20 cellular contexts compared by ENCODE assay signal in genomic region chr2:43055985-43056384, GRCh38.
DNase-seq lines count a peak whose midpoint lies in the region; ATAC-seq and TF ChIP-seq lines count a peak whose summit lies in the region.
"Had no signal": no experiment of that assay in that cellular context is flagged by ENCODE, and none has a peak within 500 bp of the region (broad histone marks: within the 10 kb centered on the region; RNA-seq: fewer than 3 reads in every experiment).

No MANE protein-coding gene starts in this region.

- peaks cover 17% of the 10 kb centered on the region for H3K4me1 ChIP-seq in IMR-90 (ENCODE audit: control insufficient read depth, insufficient read depth, low read length)

- no peak overlapping the region for H2BK120ac ChIP-seq in IMR-90 (ENCODE audit: low read depth, low read length)

- dilution Hi-C loops in IMR-90 (cut with HindIII; ENCODE audit: low sequenced_read_pairs, unreplicated experiment): no loop called here

- H2BK15ac ChIP-seq in IMR-90 (ENCODE audit: low read depth, low read length): no peak overlapping the region

- H3K79me1 ChIP-seq in IMR-90 (ENCODE audit: low read depth in 1 of 2, low read length in 2 of 2): no peaks in the 10 kb centered on the region

- in situ Hi-C loops in IMR-90 (cut with MboI; ENCODE audit: low sequenced_read_pairs): no loop called here

- no peaks in the 10 kb centered on the region for H4K20me1 ChIP-seq in IMR-90 (ENCODE audit: insufficient read depth, low read length)

- DNase-seq in IMR-90 (no peak), neural crest cell (ENCODE audit: low read depth, low spot score) (no peak), substantia nigra (lab: John Stamatoyannopoulos, UW) (no peak), SIG-M5 (lab: John Stamatoyannopoulos, UW) (no peak)
- no peak for DNase-seq in effector CD4-positive, alpha-beta T cell
- DNase-seq: ACHN, EL, GM23248, HCEC 1CT, Kasumi-1, MM.1S, NCI-H1092 treated with DMSO at 0.1 percent for 48 hours, NCI-H1694 treated with DMSO at 0.1 percent for 48 hours, NCI-H510A, NCI-H748 treated with DMSO at 0.1 percent for 48 hours, OCI-M1 had no signal

- H3K36me3 Mint-ChIP-seq in brain (no peaks in the 10 kb centered on the region), neural crest cell (ENCODE audit: low read depth) (no peaks in the 10 kb centered on the region)

- peaks cover 3% of the 10 kb centered on the region for H3K27me3 Mint-ChIP-seq in brain
- no peaks in the 10 kb centered on the region for H3K27me3 Mint-ChIP-seq in neural crest cell (ENCODE audit: low read depth)

- no peak overlapping the region for H2AFZ ChIP-seq in IMR-90 (replicated peaks; ENCODE audit: low read length, poor library complexity)
- H2AFZ ChIP-seq: GM23248 had no signal

- H3K27me3 ChIP-seq in IMR-90 (ENCODE audit: control insufficient read depth, insufficient read depth, low read length): no peaks in the 10 kb centered on the region; the same call in 1 of the 2 replicates

- no peaks in the 10 kb centered on the region for H3K36me3 ChIP-seq in IMR-90 (ENCODE audit: control insufficient read depth, insufficient read depth, low read length)

- no peak overlapping the region for H3K4me2 ChIP-seq in IMR-90 (ENCODE audit: low read depth, low read length)

- H3K4me3 Mint-ChIP-seq in brain (no peak overlapping the region), neural crest cell (no peak overlapping the region)

- H2BK20ac ChIP-seq in IMR-90 (ENCODE audit: low read depth, low read length): peak overlapping the region; percentile 12

- H3K9me3 ChIP-seq in IMR-90 (ENCODE audit: control insufficient read depth, insufficient read depth, low read length): no peaks in the 10 kb centered on the region

- no peak for TF ChIP-seq RAD21 in IMR-90 (IDR thresholded peaks at IDR 0.05; ENCODE audit: low read length)

- H3K4ac ChIP-seq in IMR-90 (ENCODE audit: low read depth, low read length): no peak overlapping the region; the same call in 1 of the 2 replicates

- POLR2A ChIA-PET in IMR-90 (lab: Charles Lee; ENCODE audit: unreplicated experiment): no interaction called here

- no TSS peak for BruUV-seq in IMR-90 (replicated peaks; lab: Mats Ljungman, UMichigan)

- H3K9me3 Mint-ChIP-seq in brain (peaks cover 4 to 12% (median 11%) of the 10 kb centered on the region in 5 experiments), neural crest cell (peaks cover 3% of the 10 kb centered on the region)

- H3K27ac Mint-ChIP-seq in brain (peak overlapping the region; percentile 26 to 82 (median 66)), neural crest cell (ENCODE audit: unreplicated experiment) (peak overlapping the region; percentile 27)

- H3K18ac ChIP-seq in IMR-90 (ENCODE audit: low read depth, low read length): no peak overlapping the region

- H2AK5ac ChIP-seq in IMR-90 (ENCODE audit: low read depth, low read length): peak overlapping the region; percentile 26

- no peak overlapping the region for H4K5ac ChIP-seq in IMR-90 (ENCODE audit: low read depth, low read length)

- ATAC-seq in IMR-90 (ENCODE audit: low read depth) (no peak), GM19452 (IDR thresholded peaks at IDR 0.05; ENCODE audit: unreplicated experiment) (no peak)
- ATAC-seq: GM12878 had no signal

- peak overlapping the region; percentile 32 for H2AK9ac ChIP-seq in IMR-90 (replicated peaks; ENCODE audit: low read depth, low read length, poor library complexity)

- H3K56ac ChIP-seq in IMR-90 (ENCODE audit: extremely low read depth, insufficient read depth, low read length): no peak overlapping the region

- TF ChIP-seq CTCF in IMR-90 (conservative IDR thresholded peaks at IDR 0.05; ENCODE audit: low read depth, low read length): no peak
- no peak for TF ChIP-seq CTCF in brain (conservative IDR thresholded peaks at IDR 0.05)
- TF ChIP-seq CTCF in neural crest cell (conservative IDR thresholded peaks at IDR 0.05): no peak

- TF ChIP-seq POLR2A in IMR-90 (IDR thresholded peaks at IDR 0.05; ENCODE audit: low read depth, low read length): no peak

- no peak overlapping the region for H3K4me3 ChIP-seq in IMR-90 (ENCODE audit: insufficient read depth, low read depth, low read length)
- H3K4me3 ChIP-seq: GM12878, GM23248 had no signal

- no peak overlapping the region for H3K14ac ChIP-seq in IMR-90 (replicated peaks; ENCODE audit: low read depth, low read length)

- no peak overlapping the region for H2BK5ac ChIP-seq in IMR-90 (ENCODE audit: low read depth, low read length, poor library complexity, severe bottlenecking)

- no peak overlapping the region for H3K27ac ChIP-seq in IMR-90 (ENCODE audit: insufficient read depth, low read length)
- peak overlapping the region; percentile 79 for H3K27ac ChIP-seq in substantia nigra (ENCODE audit: low read depth, low read length, poor library complexity, severe bottlenecking)
- H3K27ac ChIP-seq: C4-2B, GM23248 had no signal

- H3K4me1 Mint-ChIP-seq in brain (peaks cover 87% of the 10 kb centered on the region), neural crest cell (peaks cover 38% of the 10 kb centered on the region)

- WGBS in IMR-90 (ENCODE audit: extremely low coverage in 2 of 2, insufficient read length in 1 of 2), 2 experiments: no CpG with 5 or more reads among the region's 3 CpGs

- CTCF ChIA-PET in IMR-90 (lab: Yijun Ruan, JAX): no interaction called here

- no peak overlapping the region for H4K8ac ChIP-seq in IMR-90 (ENCODE audit: low read depth in 2 of 2, low read length in 2 of 2)

- H3K23ac ChIP-seq in IMR-90 (ENCODE audit: low read depth, low read length): no peak overlapping the region

- H4K91ac ChIP-seq in IMR-90 (ENCODE audit: insufficient read depth, low read depth, low read length): peak overlapping the region; percentile 31; the same call in 1 of the 2 replicates

- peaks cover 13% of the 10 kb centered on the region for H3K9me1 ChIP-seq in IMR-90 (ENCODE audit: insufficient read depth, low read length)

- H3K9ac ChIP-seq in IMR-90 (ENCODE audit: low read depth, low read length): no peak overlapping the region
- H3K9ac ChIP-seq: GM23248 had no signal

- intact Hi-C loops in IMR-90 (cut with micrococcal nuclease): no loop called here

TF ChIP-seq in IMR-90, 13 proteins besides CTCF, POLR2A, EP300 and RAD21:
- no peak for TF ChIP-seq ELK1 (IDR thresholded peaks at IDR 0.05; ENCODE audit: borderline replicate concordance, low read depth, low read length)
- TF ChIP-seq MAZ (IDR thresholded peaks at IDR 0.05; ENCODE audit: borderline replicate concordance, low read depth, low read length): no peak
- no peak for TF ChIP-seq USF2 (IDR thresholded peaks at IDR 0.05; ENCODE audit: low read depth, low read length)
- no peak for TF ChIP-seq NFE2L2 (IDR thresholded peaks at IDR 0.05; ENCODE audit: low read depth, low read length)
- no peak for TF ChIP-seq MAFK (IDR thresholded peaks at IDR 0.05; ENCODE audit: low read depth, low read length)
- no peak for TF ChIP-seq CEBPB (IDR thresholded peaks at IDR 0.05; ENCODE audit: low read depth, low read length)
- no peak for TF ChIP-seq SMC3 (IDR thresholded peaks at IDR 0.05; ENCODE audit: low read depth, low read length)
- TF ChIP-seq CHD1 (IDR thresholded peaks at IDR 0.05; ENCODE audit: low read depth, low read length): no peak
- TF ChIP-seq BHLHE40 (IDR thresholded peaks at IDR 0.05; ENCODE audit: low read depth, low read length): no peak
- no peak for TF ChIP-seq RFX5 (IDR thresholded peaks at IDR 0.05; ENCODE audit: low read depth, low read length)
- no peak for TF ChIP-seq RCOR1 (IDR thresholded peaks at IDR 0.05; ENCODE audit: insufficient replicate concordance, low read length)
- no peak for TF ChIP-seq FOS (IDR thresholded peaks at IDR 0.05; ENCODE audit: low read depth, low read length)
- TF ChIP-seq MXI1 (IDR thresholded peaks at IDR 0.05; ENCODE audit: borderline replicate concordance, low read depth, low read length): no peak
TF ChIP-seq in IMR-90: peak in this region for 0.
